ENCODE assay signal across 8 cellular contexts in genomic region chr16:4517812-4518211, GRCh38. TPM values are rescaled to one million over a fixed set of nuclear protein-coding genes. Genes with fewer than 3 reads are reported as not detected.
DNase-seq lines count a peak whose midpoint lies in the region; ATAC-seq and TF ChIP-seq lines count a peak whose summit lies in the region.

No MANE protein-coding gene starts in this region.

- no peak overlapping the region for H4K8ac ChIP-seq in mesenchymal stem cell (ENCODE audit: low read length)

- no peak overlapping the region for H2AFZ ChIP-seq in mesenchymal stem cell (ENCODE audit: low read depth, low read length)

- no peak overlapping the region for H3K9ac ChIP-seq in mesenchymal stem cell (ENCODE audit: low read length)

- no peak overlapping the region for H2BK15ac ChIP-seq in mesenchymal stem cell (ENCODE audit: low read depth, poor library complexity, severe bottlenecking)

- TF ChIP-seq CTCF in brain microvascular endothelial cell (IDR thresholded peaks at IDR 0.05; ENCODE audit: low read depth, low read length, missing control alignments): peak; percentile 79

- ATAC-seq in HG03571 (IDR thresholded peaks at IDR 0.05; ENCODE audit: unreplicated experiment) (no peak), HG03354 (IDR thresholded peaks at IDR 0.05; ENCODE audit: poor library complexity, severe bottlenecking, unreplicated experiment) (no peak)

- H2BK12ac ChIP-seq in mesenchymal stem cell (ENCODE audit: low read length in 2 of 2): no peak overlapping the region

- H3K23ac ChIP-seq in mesenchymal stem cell (ENCODE audit: low read length in 2 of 2): no peak overlapping the region

- in situ Hi-C loops in brain microvascular endothelial cell (cut with HindIII; ENCODE audit: low pct_ligation_motif_present, low sequenced_read_pairs): no loop called here

- no peak overlapping the region for H3K4me2 ChIP-seq in mesenchymal stem cell (ENCODE audit: low read length, poor library complexity, severe bottlenecking)

- no peaks in the 10 kb centered on the region for H3K27me3 ChIP-seq in brain microvascular endothelial cell (replicated peaks)
- no peaks in the 10 kb centered on the region for H3K27me3 ChIP-seq in mesenchymal stem cell (ENCODE audit: control insufficient read depth in 1 of 2, insufficient read depth in 1 of 2, low read length in 2 of 2)

- H4K91ac ChIP-seq in mesenchymal stem cell (ENCODE audit: low read length): no peak overlapping the region

- peaks cover 15% of the 10 kb centered on the region for H3K4me1 ChIP-seq in mesenchymal stem cell (ENCODE audit: control insufficient read depth, insufficient read depth, low read depth, low read length)

- H3K4me3 ChIP-seq in brain microvascular endothelial cell (ENCODE audit: low read depth, low read length): no peak overlapping the region
- H3K4me3 ChIP-seq in mesenchymal stem cell (ENCODE audit: insufficient read depth in 1 of 2, low read depth in 1 of 2, low read length in 2 of 2): no peak overlapping the region

- no peak overlapping the region for H2AK5ac ChIP-seq in mesenchymal stem cell (ENCODE audit: low read length, severe bottlenecking)

- H3K18ac ChIP-seq in mesenchymal stem cell (ENCODE audit: low read depth in 1 of 2, low read length in 2 of 2): no peak overlapping the region

- H2BK5ac ChIP-seq in mesenchymal stem cell (ENCODE audit: low read depth, low read length, poor library complexity, severe bottlenecking): no peak overlapping the region

- H3K4ac ChIP-seq in mesenchymal stem cell (ENCODE audit: low read depth in 1 of 2, low read length in 2 of 2): no peak overlapping the region

- H3K9me3 ChIP-seq in mesenchymal stem cell (ENCODE audit: control insufficient read depth, low read length): no peaks in the 10 kb centered on the region

- no peak overlapping the region for H3K27ac ChIP-seq in brain microvascular endothelial cell
- no peak overlapping the region for H3K27ac ChIP-seq in mesenchymal stem cell (ENCODE audit: low read length, poor library complexity, severe bottlenecking)

- H3K14ac ChIP-seq in mesenchymal stem cell (ENCODE audit: low read length in 2 of 2): no peak overlapping the region

- WGBS in mesenchymal stem cell: 26% methylated on average over 6 of the region's 6 CpGs

- DNase-seq in DMS 273 (lab: John Stamatoyannopoulos, UW; ENCODE audit: unreplicated experiment) (peak; percentile 78), DMS 273 treated with DMSO at 0.1 percent for 48 hours (lab: John Stamatoyannopoulos, UW) (no peak), NCI-H2107 (lab: John Stamatoyannopoulos, UW) (peak; percentile 11), brain microvascular endothelial cell (peak; percentile 37), mesenchymal stem cell (peak; percentile 61)
- DNase-seq in stimulated activated CD8-positive, alpha-beta memory T cell treated with anti-CD3 and anti-CD28 coated beads, Interleukin-4, amount 100 ng/mL, for 48 hours: no peak

- H3K79me1 ChIP-seq in mesenchymal stem cell (replicated peaks; ENCODE audit: low read length, poor library complexity, severe bottlenecking): peaks cover 41% of the 10 kb centered on the region

- no peak overlapping the region for H2BK120ac ChIP-seq in mesenchymal stem cell (ENCODE audit: low read depth, low read length)

- H3K36me3 ChIP-seq in brain microvascular endothelial cell (replicated peaks): peaks cover 14% of the 10 kb centered on the region
- peaks cover 15 to 33% of the 10 kb centered on the region in 2 experiments for H3K36me3 ChIP-seq in mesenchymal stem cell (ENCODE audit: control insufficient read depth in 1 of 2, insufficient read depth in 2 of 2, low read depth in 1 of 2, low read length in 2 of 2)

RNA-seq across cellular contexts. Expression of gene CDIP1, which starts 20.8 kb away (rescaled TPM):
- 27.5 TPM for polyA plus RNA-seq in mesenchymal stem cell (2013, experiment 1 of 2)
- polyA plus RNA-seq in mesenchymal stem cell (2013, experiment 2 of 2): 28.7 TPM

RNA-seq across cellular contexts. Expression of gene C16orf96, which starts 38.3 kb away (rescaled TPM):
- 0.01 TPM for polyA plus RNA-seq in mesenchymal stem cell (2013, experiment 1 of 2)
- not detected for polyA plus RNA-seq in mesenchymal stem cell (2013, experiment 2 of 2)

RNA-seq across cellular contexts. Expression of gene HMOX2, which starts 41.6 kb away (rescaled TPM):
- polyA plus RNA-seq in mesenchymal stem cell (2013, experiment 1 of 2): 42.5 TPM
- polyA plus RNA-seq in mesenchymal stem cell (2013, experiment 2 of 2): 41.6 TPM

RNA-seq across cellular contexts. Expression of gene NMRAL1, which starts 43.4 kb away (rescaled TPM):
- polyA plus RNA-seq in mesenchymal stem cell (2013, experiment 1 of 2): 47.8 TPM
- 47.4 TPM for polyA plus RNA-seq in mesenchymal stem cell (2013, experiment 2 of 2)

Comparison
In these comparisons a context has a peak if more than half of its experiments do, and no peak if none do; other contexts are left out.
1. DNase-seq: peak in DMS 273 (single experiment), NCI-H2107 (single experiment), brain microvascular endothelial cell (single experiment) and mesenchymal stem cell (single experiment); none in DMS 273 treated with DMSO at 0.1 percent for 48 hours (single experiment) and stimulated activated CD8-positive, alpha-beta memory T cell treated with anti-CD3 and anti-CD28 coated beads, Interleukin-4, amount 100 ng/mL, for 48 hours (single experiment).